Comparison of ENCODE assay signal across 26 cellular contexts in genomic region chr7:95906871-95907270, GRCh38.
DNase-seq lines count a peak whose midpoint lies in the region; ATAC-seq and TF ChIP-seq lines count a peak whose summit lies in the region.
"Had no signal": no experiment of that assay in that cellular context is flagged by ENCODE, and none has a peak within 500 bp of the region (broad histone marks: within the 10 kb centered on the region; RNA-seq: fewer than 3 reads in every experiment).

No MANE protein-coding gene starts in this region.

- no peaks in the 10 kb centered on the region for H3K9me3 ChIP-seq in smooth muscle cell (replicated peaks; ENCODE audit: low read depth)
- H3K9me3 ChIP-seq: A549, BE2C, neutrophil, prostate gland, upper lobe of left lung had no signal

- H3K9ac ChIP-seq in smooth muscle cell (ENCODE audit: low read depth) = no peak overlapping the region

- ATAC-seq in omental fat pad (ENCODE audit: low FRiP score) = no peak
- no peak for ATAC-seq in stimulated activated naive CD8-positive, alpha-beta T cell treated with anti-CD3 and anti-CD28 coated beads, Interleukin-15, Interleukin-2, amounts not matched to agents 100 U/mL and 50 U/mL, for 24 hours
- ATAC-seq: A549, esophagus mucosa, left colon had no signal

- no peaks in the 10 kb centered on the region for H3F3A ChIP-seq in smooth muscle cell (ENCODE audit: low read depth)

- DNase-seq in NCI-H146 (lab: John Stamatoyannopoulos, UW) = peak; percentile 28
- DNase-seq in NCI-H146 treated with DMSO at 0.1 percent for 48 hours (lab: John Stamatoyannopoulos, UW; ENCODE audit: unreplicated experiment) = no peak
- peak; percentile 88 for DNase-seq in MV-4-11 (lab: John Stamatoyannopoulos, UW)
- peak; percentile 82 for DNase-seq in NOMO-1 treated with DMSO at 0.1 percent for 48 hours (lab: John Stamatoyannopoulos, UW; ENCODE audit: unreplicated experiment)
- DNase-seq in smooth muscle cell (lab: John Stamatoyannopoulos, UW; ENCODE audit: unreplicated experiment) = no peak
- no peak for DNase-seq in omental fat pad (ENCODE audit: low spot score)
- no peak for DNase-seq in stimulated activated naive CD8-positive, alpha-beta T cell treated with anti-CD3 and anti-CD28 coated beads, Interleukin-15, Interleukin-2, amounts not matched to agents 100 U/mL and 50 U/mL, for 24 hours
- DNase-seq in DMS 273 treated with DMSO at 0.1 percent for 48 hours (lab: John Stamatoyannopoulos, UW) = no peak
- DNase-seq: activated CD4-positive, alpha-beta T cell treated with anti-CD3 and anti-CD28 coated beads, Interleukin-2, amount 10 ng/mL, durations not matched to agents 7 days and 5 days; activated naive CD4-positive, alpha-beta T cell treated with anti-CD3 and anti-CD28 coated beads for 36 hours; BE2C; EL; foreskin melanocyte; HCEC 1CT; Kasumi-1; left colon; mesenchymal stem cell; NCI-H1092; NCI-H226; upper lobe of left lung had no signal

- WGBS in smooth muscle cell (ENCODE audit: low lambda C conversion rate) = 44% methylated on average over 5 of the region's 5 CpGs

- H3K36me3 ChIP-seq in smooth muscle cell (ENCODE audit: low read depth) = no peaks in the 10 kb centered on the region
- H3K36me3 ChIP-seq: BE2C, neutrophil, prostate gland, upper lobe of left lung had no signal

- H3K4me3 ChIP-seq in smooth muscle cell = no peak overlapping the region
- H3K4me3 ChIP-seq: A549, coronary artery, prostate gland, upper lobe of left lung had no signal

- H3K79me2 ChIP-seq in smooth muscle cell (ENCODE audit: low read depth) = no peaks in the 10 kb centered on the region

- peak overlapping the region; percentile 53 for H3K4me2 ChIP-seq in smooth muscle cell
- H3K4me2 ChIP-seq: A549 had no signal

- H3K4me1 ChIP-seq in smooth muscle cell (ENCODE audit: low read depth) = peaks cover 16% of the 10 kb centered on the region
- H3K4me1 ChIP-seq: A549, BE2C, prostate gland, upper lobe of left lung had no signal

- H4K20me1 ChIP-seq in smooth muscle cell (ENCODE audit: low read depth) = no peaks in the 10 kb centered on the region

- H3K27me3 ChIP-seq in smooth muscle cell (ENCODE audit: low read depth) = peaks cover 29% of the 10 kb centered on the region
- H3K27me3 ChIP-seq: BE2C, upper lobe of left lung had no signal

- no peak overlapping the region for H2AFZ ChIP-seq in smooth muscle cell (ENCODE audit: low read depth)

- no peak overlapping the region for H3K27ac ChIP-seq in smooth muscle cell (ENCODE audit: low read depth)
- H3K27ac ChIP-seq: A549, coronary artery, neutrophil, prostate gland, upper lobe of left lung, VCaP had no signal

- no peak for TF ChIP-seq CTCF in smooth muscle cell (IDR thresholded peaks at IDR 0.05; ENCODE audit: borderline replicate concordance, insufficient read depth, poor library complexity, severe bottlenecking)
- TF ChIP-seq CTCF in omental fat pad (IDR thresholded peaks at IDR 0.05) = no peak

Comparison
In these comparisons a context has a peak if more than half of its experiments do, and no peak if none do; other contexts are left out.
1. DNase-seq: peak in NCI-H146 (single experiment), MV-4-11 (single experiment) and NOMO-1 treated with DMSO at 0.1 percent for 48 hours (single experiment); none in NCI-H146 treated with DMSO at 0.1 percent for 48 hours (single experiment), smooth muscle cell (single experiment), omental fat pad (single experiment), stimulated activated naive CD8-positive, alpha-beta T cell treated with anti-CD3 and anti-CD28 coated beads, Interleukin-15, Interleukin-2, amounts not matched to agents 100 U/mL and 50 U/mL, for 24 hours (single experiment) and DMS 273 treated with DMSO at 0.1 percent for 48 hours (single experiment).